8 cellular contexts compared by ENCODE assay signal in genomic region chr16:75494696-75495601, GRCh38. TPM values are rescaled to one million over a fixed set of nuclear protein-coding genes. Genes with fewer than 3 reads are reported as not detected.
DNase-seq lines count a peak whose midpoint lies in the region; FAIRE-seq and TF ChIP-seq lines count a peak whose summit lies in the region.
"Had no signal": no experiment of that assay in that cellular context is flagged by ENCODE, and none has a peak within 500 bp of the region (broad histone marks: within the 10 kb centered on the region; RNA-seq: fewer than 3 reads in every experiment).

TSS of gene CHST6 (minus strand) at chr16:75495441. CDS start at chr16:75479828, 15,613 bp downstream.

- H3K9me3 ChIP-seq in GM23248 (ENCODE audit: low read depth) (no peaks in the 10 kb centered on the region), Peyer's patch (no peaks in the 10 kb centered on the region), testis (no peaks in the 10 kb centered on the region)

- intact Hi-C loops in testis (cut with DNase I; ENCODE audit: low total_unique reads) = no loop called here

- H3K79me2 ChIP-seq in GM23248 (ENCODE audit: insufficient read depth) = no peaks in the 10 kb centered on the region

- no peaks in the 10 kb centered on the region for H4K20me1 ChIP-seq in GM23248 (ENCODE audit: insufficient read depth)

- TF ChIP-seq POLR2A in GM12891 (IDR thresholded peaks at IDR 0.05; ENCODE audit: low read depth, low read length) = no peak
- no peak for TF ChIP-seq POLR2A in Peyer's patch (IDR thresholded peaks at IDR 0.05)
- no peak for TF ChIP-seq POLR2A in testis (IDR thresholded peaks at IDR 0.05)

- in situ Hi-C loops in GM23248 (cut with MboI) = loop anchor here (25.0 kb wide), 2 partner anchors 267 to 1692 kb away; partner anchors contain the start of genes MON1B and SYCE1L

- H2AFZ ChIP-seq in GM23248 = peak within 1 kb of the TSS; percentile 78

- 2% methylated on average over 51 to 56 of the region's 66 CpGs for WGBS in GM23248 (ENCODE audit: low coverage in 1 of 2, low lambda C conversion rate in 2 of 2, missing lambda C conversion rate in 2 of 2), 2 experiments
- WGBS in testis, 2 donors = 2 to 5% methylated on average over 13 to 55 of the region's 66 CpGs

- H3K4me3 ChIP-seq in GM23248 = peak within 1 kb of the TSS; percentile 65
- peak within 1 kb of the TSS; percentile 12 to 44 (median 38) for H3K4me3 ChIP-seq in Peyer's patch
- H3K4me3 ChIP-seq in testis = peak within 1 kb of the TSS; percentile 30 to 39

- peak within 1 kb of the TSS; percentile 74 for H3K4me2 ChIP-seq in GM23248 (ENCODE audit: unreplicated experiment)

- H3K36me3 ChIP-seq in GM23248 (ENCODE audit: low read depth) (no peaks in the 10 kb centered on the region), Peyer's patch (no peaks in the 10 kb centered on the region), testis (ENCODE audit: low read depth, missing control alignments) (no peaks in the 10 kb centered on the region)

- FAIRE-seq in GM12891 (lab: Jason Lieb, UNC) = no peak

- no peaks in the 10 kb centered on the region for H3F3A ChIP-seq in GM23248 (ENCODE audit: insufficient read depth)

- DNase-seq in GM12891 (ENCODE audit: insufficient read length, low spot score) = peak; percentile 67
- DNase-seq in GM23248 = peak; percentile 54
- peak in 1 of 3 donors; percentile 65 for DNase-seq in Peyer's patch
- DNase-seq in dermis blood vessel endothelial cell = peak; percentile 48
- DNase-seq in lung microvascular endothelial cell (ENCODE audit: low read depth in 2 of 2) = peak; percentile 16 to 50
- peak; percentile 63 for DNase-seq in testis
- no peak for DNase-seq in NCI-H2196 treated with DMSO at 0.1 percent for 48 hours (lab: John Stamatoyannopoulos, UW; ENCODE audit: unreplicated experiment)

- H3K4me1 ChIP-seq in GM23248 (ENCODE audit: insufficient read depth) (no peaks in the 10 kb centered on the region), Peyer's patch (peaks cover 0 to 19% (median 6%) of the 10 kb centered on the region in 4 donors), testis (no peaks in the 10 kb centered on the region)

- H3K9ac ChIP-seq in GM23248 = peak within 1 kb of the TSS; percentile 33; the same call in 1 of the 2 replicates

- TF ChIP-seq CTCF in Peyer's patch (IDR thresholded peaks at IDR 0.05) (no peak), testis (IDR thresholded peaks at IDR 0.05) (no peak)

- H3K9me2 ChIP-seq in GM23248 (ENCODE audit: insufficient read depth) = no peaks in the 10 kb centered on the region

- H3K27me3 ChIP-seq in GM23248 (replicated peaks; ENCODE audit: insufficient read depth) = no peaks in the 10 kb centered on the region; the same call in 1 of the 2 replicates
- H3K27me3 ChIP-seq in Peyer's patch = no peaks in the 10 kb centered on the region
- H3K27me3 ChIP-seq in testis = no peaks in the 10 kb centered on the region

- H3K27ac ChIP-seq in GM23248 (no peak within 1 kb of the TSS), Peyer's patch (no peak within 1 kb of the TSS), testis (no peak within 1 kb of the TSS)
- H3K27ac ChIP-seq: VCaP had no signal

TF ChIP-seq in GM12891, 5 proteins besides CTCF, POLR2A, EP300 and RAD21:
- TF ChIP-seq SPI1 (IDR thresholded peaks at IDR 0.05; ENCODE audit: low read depth, low read length) (no peak), TAF1 (IDR thresholded peaks at IDR 0.05; ENCODE audit: low read depth, low read length) (no peak)

RNA-seq across cellular contexts. Expression of gene CHST6, which starts in this region (rescaled TPM):
- 1.0 TPM for polyA plus RNA-seq in GM12891 (2012; ENCODE audit: low read depth, missing spikeins)
- 0.65 and 0.76 TPM in 2 replicates for total RNA-seq in GM23248 (2014; rRNA removed; shearing (Covaris generic))
- polyA plus RNA-seq in GM23248 (2016; fragmentation: Nextera tagmentation; extraction: Ambion mirVana) (0.10 and 0.20 TPM in 2 replicates), testis (ENCODE audit: insufficient read depth, low read depth, low replicate concordance) (1.1 TPM)
- total RNA-seq in Peyer's patch (10 to 100 TPM in 3 of 4 donors, not detected in 1; 12.8 to 50.2 (median 22.3) TPM), dermis blood vessel endothelial cell (1.2 and 1.9 TPM in 2 replicates), lung microvascular endothelial cell (0.44 and 0.99 TPM in 2 replicates), testis (1 to 10 TPM; 6.1 to 9.4 TPM)

Comparison
In these comparisons a context has a peak if more than half of its experiments do, and no peak if none do; other contexts are left out.
1. Peak in DNase-seq, H3K4me3 ChIP-seq, H3K9ac ChIP-seq and H3K4me2 ChIP-seq in GM23248; RNA of the gene not detected or under 1 TPM.
2. Peak in DNase-seq in lung microvascular endothelial cell; RNA of the gene not detected or under 1 TPM.